In the genomic region with DNA sequence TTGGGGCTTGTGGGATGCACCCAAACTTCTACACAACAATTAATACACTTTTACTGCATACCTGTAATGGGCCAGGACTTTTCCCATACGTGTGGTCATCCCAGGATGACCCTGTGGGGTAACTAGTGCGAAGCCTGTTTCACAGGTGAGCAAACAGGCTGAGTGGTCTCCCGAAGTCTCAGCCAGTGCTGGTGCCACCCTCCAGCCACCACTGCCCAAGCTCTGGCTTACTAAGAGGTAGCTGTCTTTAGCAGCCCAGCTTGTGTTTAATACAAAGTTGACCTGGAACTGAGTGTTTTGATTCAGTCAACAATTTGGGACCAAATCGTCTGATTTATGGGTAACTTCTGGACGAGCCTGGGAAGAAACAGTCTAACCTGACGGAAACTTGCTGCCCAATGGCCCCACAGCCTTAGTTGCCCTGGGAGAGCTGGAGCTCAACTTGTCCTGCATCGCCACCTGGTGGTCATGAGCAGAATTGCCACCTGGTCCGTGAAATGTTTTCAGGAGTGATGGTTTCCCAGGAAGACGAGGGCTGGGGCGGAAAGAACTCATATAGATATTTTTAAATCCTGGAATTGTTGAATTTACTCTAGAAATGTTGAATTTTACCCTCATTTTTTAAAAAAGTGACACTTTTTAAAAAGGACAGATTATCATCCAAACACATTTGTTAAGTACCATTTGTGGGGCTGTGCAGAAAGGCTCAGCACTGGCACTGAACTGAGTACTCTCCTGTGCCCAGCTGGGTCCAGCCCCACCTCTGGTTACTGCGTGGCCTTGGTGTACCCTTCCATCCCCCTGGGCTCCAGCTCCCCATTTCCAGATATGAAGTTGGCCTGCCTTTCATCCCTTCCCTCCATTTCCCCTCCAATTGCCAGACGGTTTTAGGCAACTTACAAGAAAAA, we compare ENCODE assay signal across 9 cellular contexts.
A peak's percentile ranks its signal among the peaks of the same experiment; 100 is the strongest.
DNase-seq lines count a peak whose midpoint lies in the region; ATAC-seq lines count a peak whose summit lies in the region.
"Had no signal": no experiment of that assay in that cellular context is flagged by ENCODE, and none has a peak within 500 bp of the region (broad histone marks: within the 10 kb centered on the region; RNA-seq: fewer than 3 reads in every experiment).

No MANE protein-coding gene starts in this region.

- no peaks in the 10 kb centered on the region for H4K20me1 ChIP-seq in BLaER1 treated with 17β-estradiol and CSF1 and Interleukin-3, amounts not matched to agents 10 nM and 100 nM

- peak overlapping the region; percentile 59 for H3K27ac Mint-ChIP-seq in central memory CD8-positive, alpha-beta T cell (ENCODE audit: low read depth)
- H3K27ac Mint-ChIP-seq: IgD-negative memory B cell had no signal

- no peaks in the 10 kb centered on the region for H3K27me3 ChIP-seq in BLaER1 treated with 17β-estradiol and CSF1 and Interleukin-3, amounts not matched to agents 10 nM and 100 nM

- H3K27me3 Mint-ChIP-seq in central memory CD8-positive, alpha-beta T cell, result no peaks in the 10 kb centered on the region
- H3K27me3 Mint-ChIP-seq: IgD-negative memory B cell had no signal

- no peak overlapping the region for H3K4me3 ChIP-seq in BLaER1 treated with 17β-estradiol and CSF1 and Interleukin-3, amounts not matched to agents 10 nM and 100 nM

- H3K9me3 ChIP-seq in BLaER1 treated with 17β-estradiol and CSF1 and Interleukin-3, amounts not matched to agents 10 nM and 100 nM (replicated peaks in 1 of 11), result no peaks in the 10 kb centered on the region

- H3K4me2 ChIP-seq in BLaER1 treated with 17β-estradiol and CSF1 and Interleukin-3, amounts not matched to agents 10 nM and 100 nM, result peak overlapping the region; percentile 19 to 60 (median 56); a peak in 17 of 22 replicates

- H3K4me1 ChIP-seq in BLaER1 treated with 17β-estradiol and CSF1 and Interleukin-3, amounts not matched to agents 10 nM and 100 nM, result peaks cover 12 to 37% (median 26%) of the 10 kb centered on the region in 10 experiments

- ATAC-seq in GM21576 (IDR thresholded peaks at IDR 0.05; ENCODE audit: unreplicated experiment), result peak; percentile 62
- peak; percentile 42 to 61 for ATAC-seq in activated CD4-positive, CD25-positive, alpha-beta regulatory T cell treated with anti-CD3 and anti-CD28 coated beads, Interleukin-2, amount 50 U/mL, for 24 hours
- no peak for ATAC-seq in central memory CD8-positive, alpha-beta T cell (replicated peaks; ENCODE audit: extremely low read depth, poor library complexity, severe bottlenecking)
- no peak for ATAC-seq in HG02938 (IDR thresholded peaks at IDR 0.05; ENCODE audit: unreplicated experiment)

- no peak overlapping the region for H3K4me3 Mint-ChIP-seq in central memory CD8-positive, alpha-beta T cell
- H3K4me3 Mint-ChIP-seq: IgD-negative memory B cell had no signal

- peak overlapping the region in 2 of 11 experiments; percentile 18 to 42; a peak in 2 of 22 replicates for H3K9ac ChIP-seq in BLaER1 treated with 17β-estradiol and CSF1 and Interleukin-3, amounts not matched to agents 10 nM and 100 nM

- H3K36me3 ChIP-seq in BLaER1 treated with 17β-estradiol and CSF1 and Interleukin-3, amounts not matched to agents 10 nM and 100 nM, result no peaks in the 10 kb centered on the region

- DNase-seq in NCI-H2196 (lab: John Stamatoyannopoulos, UW; ENCODE audit: unreplicated experiment) (peak; percentile 87), kidney glomerular epithelial cell (lab: John Stamatoyannopoulos, UW) (peak; percentile 81)
- DNase-seq in central memory CD8-positive, alpha-beta T cell (ENCODE audit: low spot score in 2 of 2), result peak; percentile 69 to 74
- peak; percentile 59 for DNase-seq in stimulated activated CD4-positive, alpha-beta T cell treated with anti-CD3 and anti-CD28 coated beads, Interleukin-2, amount 100 ng/mL, for 4 hours (ENCODE audit: low read depth)

- H3K9me3 Mint-ChIP-seq in central memory CD8-positive, alpha-beta T cell, result no peaks in the 10 kb centered on the region
- H3K9me3 Mint-ChIP-seq: IgD-negative memory B cell had no signal

- H3K27ac ChIP-seq in BLaER1 treated with 17β-estradiol and CSF1 and Interleukin-3, amounts not matched to agents 10 nM and 100 nM, result peak overlapping the region in 3 of 11 experiments; percentile 28 to 43 (median 30); a peak in 3 of 22 replicates

- no peaks in the 10 kb centered on the region for H3K4me1 Mint-ChIP-seq in central memory CD8-positive, alpha-beta T cell
- H3K4me1 Mint-ChIP-seq: IgD-negative memory B cell had no signal

- peaks cover 2% of the 10 kb centered on the region for H3K36me3 Mint-ChIP-seq in central memory CD8-positive, alpha-beta T cell (ENCODE audit: insufficient read depth)
- H3K36me3 Mint-ChIP-seq: IgD-negative memory B cell had no signal

Comparison
In these comparisons a context has a peak if more than half of its experiments do, and no peak if none do; other contexts are left out.
1. ATAC-seq: peak in GM21576 (single experiment) and activated CD4-positive, CD25-positive, alpha-beta regulatory T cell treated with anti-CD3 and anti-CD28 coated beads, Interleukin-2, amount 50 U/mL, for 24 hours (2 of 2); none in central memory CD8-positive, alpha-beta T cell (single experiment) and HG02938 (single experiment).
2. Peak in every context shown above with its lines, with median percentiles within 50 percentile points of each other: DNase-seq.